In genomic region chr13:59770451-59770850, GRCh38 we compare ENCODE assay signal across 24 cellular contexts.
"Had no signal": no experiment of that assay in that cellular context is flagged by ENCODE, and none has a peak within 500 bp of the region (broad histone marks: within the 10 kb centered on the region; RNA-seq: fewer than 3 reads in every experiment).

No MANE protein-coding gene starts in this region.

- ATAC-seq: activated T-cell treated with anti-CD3 and anti-CD28 coated beads, Interleukin-2, amount 50 U/mL, for 4 hours; gastroesophageal sphincter; left cardiac atrium; naive thymus-derived CD8-positive, alpha-beta T cell; stimulated activated naive B cell treated with anti-CD40 and anti-IgM and Interleukin-4, amounts not matched to agents 10 μg/mL and 1 μg/mL and 100 μg/mL, for 72 hours had no signal

- H3K27ac ChIP-seq: adrenal gland, ascending aorta, brain microvascular endothelial cell, gastroesophageal sphincter, prostate gland, transverse colon, uterus had no signal

- H3K4me1 ChIP-seq: adrenal gland, ascending aorta, prostate gland, transverse colon, uterus had no signal

- FAIRE-seq: islet of Langerhans had no signal

- H3K9me3 ChIP-seq: adrenal gland, ascending aorta, gastroesophageal sphincter, prostate gland, transverse colon, uterus had no signal

- H3K27me3 ChIP-seq: adrenal gland, ascending aorta, brain microvascular endothelial cell, gastroesophageal sphincter, transverse colon, uterus had no signal

- DNase-seq: activated CD4-positive, alpha-beta T cell treated with anti-CD3 and anti-CD28 coated beads for 1 hour; activated CD4-positive, alpha-beta T cell treated with anti-CD3 and anti-CD28 coated beads, Interleukin-2, amount 50 U/mL, for 1 hour; activated CD8-positive, alpha-beta memory T cell treated with anti-CD3 and anti-CD28 coated beads for 24 hours; activated CD8-positive, alpha-beta memory T cell treated with anti-CD3 and anti-CD28 coated beads, Interleukin-2, amount 50 U/mL, for 4 hours; activated naive CD4-positive, alpha-beta T cell; activated T-cell treated with anti-CD3 and anti-CD28 coated beads, Interleukin-2, amount 50 U/mL, for 4 hours; adrenal gland; brain microvascular endothelial cell; central memory CD4-positive, alpha-beta T cell; dermis blood vessel endothelial cell; effector CD8-positive, alpha-beta T cell; head of caudate nucleus; left cardiac atrium; mesendoderm; naive thymus-derived CD8-positive, alpha-beta T cell; stimulated activated CD4-positive, alpha-beta T cell treated with anti-CD3 and anti-CD28 coated beads, Interleukin-2, amount 100 ng/mL, for 48 hours; stimulated activated CD8-positive, alpha-beta memory T cell treated with anti-CD3 and anti-CD28 coated beads, Interleukin-4, amount 100 ng/mL, for 48 hours; stimulated activated naive B cell treated with anti-CD40 and anti-IgM and Interleukin-4, amounts not matched to agents 10 μg/mL and 1 μg/mL and 100 μg/mL, for 72 hours; transverse colon; uterus had no signal

- H3K4me3 ChIP-seq: adrenal gland, ascending aorta, gastroesophageal sphincter, prostate gland, transverse colon, uterus had no signal

- H3K36me3 ChIP-seq: adrenal gland, ascending aorta, brain microvascular endothelial cell, gastroesophageal sphincter, prostate gland, transverse colon, uterus had no signal
